In genomic region chr6:20850687-20851416, GRCh38 we compare ENCODE assay signal across 24 cellular contexts.
"Had no signal": no experiment of that assay in that cellular context is flagged by ENCODE, and none has a peak within 500 bp of the region (broad histone marks: within the 10 kb centered on the region; RNA-seq: fewer than 3 reads in every experiment).

No MANE protein-coding gene starts in this region.

- H3K4me3 Mint-ChIP-seq: activated naive CD4-positive, alpha-beta T cell treated with anti-CD3 and anti-CD28 coated beads for 36 hours; activated naive CD8-positive, alpha-beta T cell treated with anti-CD3 and anti-CD28 coated beads, Interleukin-2, amount 10 ng/mL, durations not matched to agents 7 days and 5 days; activated T-cell treated with anti-CD3 and anti-CD28 coated beads, Interleukin-2, amount 50 U/mL, for 72 hours; central memory CD8-positive, alpha-beta T cell; mesothelial cell of epicardium; natural killer cell; stimulated activated naive CD8-positive, alpha-beta T cell treated with anti-CD3 and anti-CD28 coated beads, Interleukin-15, amount 100 ng/mL, for 72 hours had no signal

- H3K4me1 ChIP-seq: breast epithelium, esophagus muscularis mucosa, left ventricle myocardium inferior, psoas muscle, right atrium auricular region had no signal

- ATAC-seq: activated T-cell treated with anti-CD3 and anti-CD28 coated beads, Interleukin-2, amount 50 U/mL, for 72 hours; natural killer cell; psoas muscle; stimulated activated naive CD8-positive, alpha-beta T cell treated with anti-CD3 and anti-CD28 coated beads, Interleukin-15, amount 100 ng/mL, for 72 hours had no signal

- H3K9me3 Mint-ChIP-seq: activated naive CD4-positive, alpha-beta T cell treated with anti-CD3 and anti-CD28 coated beads for 36 hours; activated T-cell treated with anti-CD3 and anti-CD28 coated beads, Interleukin-2, amount 50 U/mL, for 72 hours; central memory CD8-positive, alpha-beta T cell; mesothelial cell of epicardium; natural killer cell; stimulated activated naive CD8-positive, alpha-beta T cell treated with anti-CD3 and anti-CD28 coated beads, Interleukin-15, amount 100 ng/mL, for 72 hours had no signal

- H3K27ac Mint-ChIP-seq: activated naive CD4-positive, alpha-beta T cell treated with anti-CD3 and anti-CD28 coated beads for 36 hours; activated naive CD8-positive, alpha-beta T cell treated with anti-CD3 and anti-CD28 coated beads, Interleukin-2, amount 10 ng/mL, durations not matched to agents 7 days and 5 days; activated T-cell treated with anti-CD3 and anti-CD28 coated beads, Interleukin-2, amount 50 U/mL, for 72 hours; mesothelial cell of epicardium; natural killer cell; stimulated activated naive CD8-positive, alpha-beta T cell treated with anti-CD3 and anti-CD28 coated beads, Interleukin-15, amount 100 ng/mL, for 72 hours had no signal

- H3K27me3 ChIP-seq: breast epithelium, esophagus muscularis mucosa, right atrium auricular region, tibial artery had no signal

- H3K4me3 ChIP-seq: breast epithelium, esophagus muscularis mucosa, left ventricle myocardium inferior, psoas muscle, right atrium auricular region, tibial artery had no signal

- H3K36me3 Mint-ChIP-seq: mesothelial cell of epicardium, natural killer cell had no signal

- H3K27ac ChIP-seq: breast epithelium, esophagus muscularis mucosa, left ventricle myocardium inferior, psoas muscle, right atrium auricular region, tibial artery had no signal

- H3K27me3 Mint-ChIP-seq: activated naive CD8-positive, alpha-beta T cell treated with anti-CD3 and anti-CD28 coated beads, Interleukin-2, amount 10 ng/mL, durations not matched to agents 7 days and 5 days; central memory CD8-positive, alpha-beta T cell; stimulated activated naive CD8-positive, alpha-beta T cell treated with anti-CD3 and anti-CD28 coated beads, Interleukin-15, amount 100 ng/mL, for 72 hours had no signal

- H3K9me3 ChIP-seq: breast epithelium, esophagus muscularis mucosa, left ventricle myocardium inferior, psoas muscle, right atrium auricular region, tibial artery had no signal

- FAIRE-seq: colon, frontal cortex had no signal

- H3K36me3 ChIP-seq: breast epithelium, esophagus muscularis mucosa, left ventricle myocardium inferior, right atrium auricular region, tibial artery had no signal

- DNase-seq: activated CD4-positive, alpha-beta T cell treated with anti-CD3 and anti-CD28 coated beads for 4 hours; activated CD4-positive, alpha-beta T cell treated with anti-CD3 and anti-CD28 coated beads, Interleukin-2, amount 50 U/mL, for 48 hours; activated CD4-positive, CD25-positive, alpha-beta regulatory T cell; activated effector memory CD4-positive, alpha-beta T cell treated with Interleukin-2 at 50 U/mL for 16 hours; activated naive CD4-positive, alpha-beta T cell treated with anti-CD3 and anti-CD28 coated beads for 36 hours; activated naive CD8-positive, alpha-beta T cell treated with anti-CD3 and anti-CD28 coated beads, Interleukin-2, amount 10 ng/mL, durations not matched to agents 7 days and 5 days; activated T-cell treated with anti-CD3 and anti-CD28 coated beads, Interleukin-2, amount 50 U/mL, for 72 hours; amniotic stem cell; effector memory CD4-positive, alpha-beta T cell; hippocampal formation; left ventricle myocardium inferior; natural killer cell; psoas muscle; stimulated activated CD4-positive, alpha-beta T cell treated with anti-CD3 and anti-CD28 coated beads, Interleukin-4, amount 100 ng/mL, for 24 hours; stimulated activated naive CD8-positive, alpha-beta T cell treated with anti-CD3 and anti-CD28 coated beads, Interleukin-15, amount 100 ng/mL, for 72 hours; T1000; tibial artery had no signal
